8 cellular contexts compared by ENCODE assay signal in genomic region chr1:67685067-67685557, GRCh38. TPM values are rescaled to one million over a fixed set of nuclear protein-coding genes. Genes with fewer than 3 reads are reported as not detected.
DNase-seq lines count a peak whose midpoint lies in the region; ATAC-seq, FAIRE-seq and TF ChIP-seq lines count a peak whose summit lies in the region.

Gene GADD45A, plus strand, starts transcription at chr1:67685201. Its CDS starts 294 bp downstream, at chr1:67685495.

- CTCF ChIA-PET in endothelial cell of umbilical vein (lab: Charles Lee) = interaction anchor here (0.6 to 7.7 kb wide), 18 partner anchors 11 to 256 kb away, joined by 3 to 87 read pairs (median 7); no protein-coding TSS in a partner anchor

- intact Hi-C loops in endothelial cell of umbilical vein (cut with micrococcal nuclease) = loop anchor here (1.0 to 2.0 kb wide), 7 partner anchors 11 to 255 kb away; partner anchors contain the start of genes GNG12 and SERBP1

- H3K36me3 ChIP-seq in OCI-LY3 (replicated peaks; ENCODE audit: low read depth, low read length) = peaks cover 11% of the 10 kb centered on the region
- H3K36me3 ChIP-seq in endothelial cell of umbilical vein (ENCODE audit: control insufficient read depth in 2 of 2, extremely low read depth in 1 of 2, insufficient read depth in 2 of 2, low read length in 2 of 2) = peaks cover 0 to 8% of the 10 kb centered on the region in 2 experiments

- H4K20me1 ChIP-seq in OCI-LY3 (ENCODE audit: insufficient read depth, low read length) (no peaks in the 10 kb centered on the region), endothelial cell of umbilical vein (replicated peaks; ENCODE audit: control insufficient read depth, extremely low read depth, insufficient read depth, low read length) (no peaks in the 10 kb centered on the region)

- DNase-seq in D341Med (ENCODE audit: low spot score) (peak; percentile 92), HuH-7 (ENCODE audit: low spot score) (peak; percentile 92), endothelial cell of umbilical vein (ENCODE audit: low read depth, low spot score) (peak; percentile 99), middle frontal gyrus (ENCODE audit: extremely low spot score, low spot score) (peak; percentile 92)
- DNase-seq in activated CD8-positive, alpha-beta memory T cell treated with anti-CD3 and anti-CD28 coated beads, Interleukin-2, amount 50 U/mL, for 48 hours = peak; percentile 94
- peak; percentile 81 to 89 for DNase-seq in stimulated activated CD8-positive, alpha-beta memory T cell treated with anti-CD3 and anti-CD28 coated beads, Interleukin-4, amount 100 ng/mL, for 1 hour (ENCODE audit: low read depth in 2 of 2, low spot score in 1 of 2)

- FAIRE-seq in endothelial cell of umbilical vein (lab: Jason Lieb, UNC) = peak; percentile 88

- H3K9me3 ChIP-seq in OCI-LY3 (ENCODE audit: insufficient read depth, low read length) (no peaks in the 10 kb centered on the region), endothelial cell of umbilical vein (replicated peaks; ENCODE audit: control insufficient read depth, insufficient read depth, low read length) (no peaks in the 10 kb centered on the region)

- peak; percentile 100 for TF ChIP-seq POLR2A in endothelial cell of umbilical vein (IDR thresholded peaks at IDR 0.05; ENCODE audit: low read depth, low read length)

- H3K27ac ChIP-seq in OCI-LY3 (ENCODE audit: low read length) (peak within 1 kb of the TSS; percentile 24), endothelial cell of umbilical vein (ENCODE audit: insufficient read depth, low read depth, low read length) (peak within 1 kb of the TSS; percentile 90)

- peak within 1 kb of the TSS; percentile 52; the same call in 1 of the 2 replicates for H2AFZ ChIP-seq in OCI-LY3 (ENCODE audit: low read depth, low read length)
- H2AFZ ChIP-seq in endothelial cell of umbilical vein (ENCODE audit: low read depth, low read length) = peak within 1 kb of the TSS; percentile 52

- dilution Hi-C loops in endothelial cell of umbilical vein (cut with MboI; ENCODE audit: extremely low pct_ligation_motif_present, low sequenced_read_pairs) = no loop called here

- H3K9ac ChIP-seq in OCI-LY3 (ENCODE audit: low read length) (peak within 1 kb of the TSS; percentile 82), endothelial cell of umbilical vein (replicated peaks; ENCODE audit: extremely low read depth, insufficient read depth, low read length) (peak within 1 kb of the TSS; percentile 96)

- H3K79me2 ChIP-seq in OCI-LY3 (ENCODE audit: low read length) (peaks cover 4% of the 10 kb centered on the region), endothelial cell of umbilical vein (ENCODE audit: control insufficient read depth, insufficient read depth, low read length) (peaks cover 18% of the 10 kb centered on the region)

- POLR2A ChIA-PET in endothelial cell of umbilical vein (lab: Charles Lee) = interaction anchor here (0.6 to 2.9 kb wide), 24 partner anchors 9 to 768 kb away, joined by 3 to 22 read pairs (median 5); no protein-coding TSS in a partner anchor

- peak; percentile 86 for ATAC-seq in GM21515 (IDR thresholded peaks at IDR 0.05; ENCODE audit: unreplicated experiment)

- H3K27me3 ChIP-seq in OCI-LY3 (ENCODE audit: low read depth, low read length) (no peaks in the 10 kb centered on the region), endothelial cell of umbilical vein (ENCODE audit: control insufficient read depth in 2 of 2, insufficient read depth in 2 of 2, low read length in 2 of 2) (no peaks in the 10 kb centered on the region)

- TF ChIP-seq CTCF in OCI-LY3 (IDR thresholded peaks at IDR 0.05; ENCODE audit: low read depth, low read length) = no peak
- no peak for TF ChIP-seq CTCF in endothelial cell of umbilical vein (IDR thresholded peaks at IDR 0.05; ENCODE audit: extremely low read depth in 1 of 2, insufficient read depth in 1 of 2, low read depth in 1 of 2, low read length in 2 of 2)

- H3K4me3 ChIP-seq in OCI-LY3 (ENCODE audit: low read length) = peak within 1 kb of the TSS; percentile 97
- peak within 1 kb of the TSS; percentile 77 to 85 (median 83) for H3K4me3 ChIP-seq in endothelial cell of umbilical vein (replicated peaks in 1 of 3; ENCODE audit: insufficient read depth in 1 of 3, low read depth in 1 of 3, low read length in 3 of 3)

- peaks cover 10% of the 10 kb centered on the region for H3K4me1 ChIP-seq in OCI-LY3 (ENCODE audit: low read length)
- peaks cover 43% of the 10 kb centered on the region for H3K4me1 ChIP-seq in endothelial cell of umbilical vein (ENCODE audit: control insufficient read depth, extremely low read depth, insufficient read depth, low read length)

- no peaks in the 10 kb centered on the region for H3K9me1 ChIP-seq in endothelial cell of umbilical vein (replicated peaks; ENCODE audit: control insufficient read depth, extremely low read depth, insufficient read depth, low read length)

- peak within 1 kb of the TSS; percentile 89 for H3K4me2 ChIP-seq in OCI-LY3 (ENCODE audit: low read length)
- H3K4me2 ChIP-seq in endothelial cell of umbilical vein (ENCODE audit: insufficient read depth, low read length) = peak within 1 kb of the TSS; percentile 91

- no TSS peak for BruUV-seq in endothelial cell of umbilical vein (replicated peaks; lab: Mats Ljungman, UMichigan)

TF ChIP-seq in endothelial cell of umbilical vein, 7 proteins besides CTCF, POLR2A, EP300 and RAD21:
- TF ChIP-seq POLR2AphosphoS5 (IDR thresholded peaks at IDR 0.05; ENCODE audit: insufficient read depth, low read depth, low read length) = peak; percentile 100
- TF ChIP-seq JUN (IDR thresholded peaks at IDR 0.05; ENCODE audit: borderline replicate concordance, insufficient read depth, insufficient read length, low read depth) = no peak

RNA-seq across cellular contexts. Expression of gene GADD45A, which starts in this region (rescaled TPM):
- total RNA-seq in endothelial cell of umbilical vein = 77.4 and 91.6 TPM in 2 replicates
- 54.9 and 87.6 TPM in 2 replicates for polyA plus RNA-seq in endothelial cell of umbilical vein
- polyA plus RNA-seq in endothelial cell of umbilical vein (2011; cell fraction: cytosol; rRNA removed) = 78.4 and 85.9 TPM in 2 replicates
- polyA plus RNA-seq in endothelial cell of umbilical vein (2011; cell fraction: nucleus; rRNA removed) = 237 and 327 TPM in 2 replicates
- polyA plus RNA-seq in endothelial cell of umbilical vein (2012) = 104 and 119 TPM in 2 replicates
- 16.1 and 31.1 TPM in 2 replicates for polyA minus RNA-seq in endothelial cell of umbilical vein
- polyA minus RNA-seq in endothelial cell of umbilical vein (2011; cell fraction: cytosol; rRNA and poly(A)+ RNA removed) = 8.3 TPM
- 71.4 and 153 TPM in 2 replicates for polyA minus RNA-seq in endothelial cell of umbilical vein (2011; cell fraction: nucleus; rRNA and poly(A)+ RNA removed)

Comparison
In these comparisons a context has a peak if more than half of its experiments do, and no peak if none do; other contexts are left out.
1. Peak in every context shown above with its lines: DNase-seq, ATAC-seq, H3K4me3 ChIP-seq and H3K27ac ChIP-seq.